In the genomic region with DNA sequence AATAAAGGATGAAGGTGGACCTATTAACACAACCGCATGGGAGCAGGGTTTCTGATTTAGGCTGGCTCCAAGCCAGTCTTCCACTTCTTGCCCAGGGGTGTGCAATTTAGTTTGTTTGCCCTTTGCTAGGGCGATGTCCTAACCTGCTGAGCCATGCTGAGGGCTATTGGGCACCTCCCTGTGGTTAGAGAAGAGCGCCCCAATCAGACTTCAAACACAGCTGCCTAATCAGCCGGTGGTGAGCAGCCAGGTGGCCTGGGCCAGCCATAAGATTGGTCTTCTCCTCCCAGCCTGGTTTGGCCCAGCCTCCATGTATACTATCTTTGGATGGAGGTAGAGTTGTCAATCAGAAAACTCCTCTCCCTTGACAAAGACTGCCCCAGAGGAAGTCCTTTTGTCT, we compare ENCODE assay signal across 13 cellular contexts. TPM values are rescaled to one million over a fixed set of nuclear protein-coding genes. Genes with fewer than 3 reads are reported as not detected.
DNase-seq lines count a peak whose midpoint lies in the region; ATAC-seq, FAIRE-seq and TF ChIP-seq lines count a peak whose summit lies in the region.
"Had no signal": no experiment of that assay in that cellular context is flagged by ENCODE, and none has a peak within 500 bp of the region (broad histone marks: within the 10 kb centered on the region; RNA-seq: fewer than 3 reads in every experiment).

No MANE protein-coding gene starts in this region.

- H3K4me2 ChIP-seq in K562 (ENCODE audit: insufficient read depth, low read length) = no peak overlapping the region

- H3K27ac ChIP-seq in left ventricle myocardium inferior (replicated peaks) (peak overlapping the region; percentile 88), right atrium auricular region (no peak overlapping the region), K562 (ENCODE audit: extremely low read depth, low read depth, low read length) (no peak overlapping the region), upper lobe of right lung (no peak overlapping the region)
- H3K27ac ChIP-seq: cardiac muscle cell, ovary, Peyer's patch had no signal

- H4K20me1 ChIP-seq in K562 (replicated peaks; ENCODE audit: control insufficient read depth, insufficient read depth, low read length) = peaks cover 8% of the 10 kb centered on the region

- no peaks in the 10 kb centered on the region for H3K79me2 ChIP-seq in K562 (ENCODE audit: control insufficient read depth, insufficient read depth, low read length)

- no peak for TF ChIP-seq RAD21 in K562 (CRISPR knock-in tag; conservative IDR thresholded peaks at IDR 0.05 in 1 of 2, IDR thresholded peaks at IDR 0.05 in 1 of 2)

- intact Hi-C loops in left ventricle myocardium inferior (cut with micrococcal nuclease) (no loop called here), K562 (cut with micrococcal nuclease) (no loop called here), upper lobe of right lung (cut with DNase I) (no loop called here), sciatic nerve (cut with DNase I) (no loop called here)

- peaks cover 68% of the 10 kb centered on the region for H3K4me1 ChIP-seq in left ventricle myocardium inferior
- H3K4me1 ChIP-seq in right atrium auricular region = peaks cover 0 to 52% of the 10 kb centered on the region in 2 donors
- peaks cover 0 to 5% of the 10 kb centered on the region in 2 experiments; a peak in 1 of 5 replicates for H3K4me1 ChIP-seq in K562 (replicated peaks in 1 of 2; ENCODE audit: control insufficient read depth in 2 of 2, insufficient read depth in 2 of 2, low read length in 2 of 2)
- peaks cover 29% of the 10 kb centered on the region for H3K4me1 ChIP-seq in upper lobe of right lung

- ATAC-seq in K562 (peak; percentile 68), upper lobe of right lung (peak; percentile 18), GM19023 (IDR thresholded peaks at IDR 0.05; ENCODE audit: unreplicated experiment) (no peak), sciatic nerve (no peak)

- H3K36me3 ChIP-seq in left ventricle myocardium inferior (peaks cover 16% of the 10 kb centered on the region), right atrium auricular region (peaks cover 9% of the 10 kb centered on the region), K562 (ENCODE audit: control insufficient read depth, insufficient read depth, low read length) (peaks cover 20% of the 10 kb centered on the region), upper lobe of right lung (peaks cover 23% of the 10 kb centered on the region)
- H3K36me3 ChIP-seq: cardiac muscle cell, ovary had no signal

- 28% methylated on average over 4 of the region's 4 CpGs for WGBS in K562 (ENCODE audit: insufficient coverage, low coverage, missing lambda C conversion rate)

- BruUV-seq in K562 (replicated peaks; lab: Mats Ljungman, UMichigan) = no TSS peak

- H3K27me3 ChIP-seq in left ventricle myocardium inferior (ENCODE audit: low read depth) = no peaks in the 10 kb centered on the region
- no peaks in the 10 kb centered on the region for H3K27me3 ChIP-seq in right atrium auricular region
- no peaks in the 10 kb centered on the region for H3K27me3 ChIP-seq in K562 (ENCODE audit: control insufficient read depth in 2 of 2, insufficient read depth in 2 of 2, low read length in 2 of 2)
- H3K27me3 ChIP-seq in upper lobe of right lung = no peaks in the 10 kb centered on the region
- H3K27me3 ChIP-seq: cardiac muscle cell, ovary, Peyer's patch had no signal

- no peak for TF ChIP-seq POLR2A in K562 (conservative IDR thresholded peaks at IDR 0.05)

- no peak overlapping the region for H2AFZ ChIP-seq in K562 (ENCODE audit: low read depth, low read length)

- CTCF ChIA-PET in K562 (lab: Yijun Ruan, JAX; ENCODE audit: low intra/inter-chr PET ratio) = interaction anchor here (0.7 kb wide), 1 partner anchor 113 kb away, joined by 3 read pairs; no protein-coding TSS in a partner anchor

- FAIRE-seq in K562 (lab: Jason Lieb, UNC) = no peak

- no peak for DNase-seq in left ventricle myocardium inferior
- no peak for DNase-seq in right atrium auricular region (ENCODE audit: low spot score)
- DNase-seq in NCI-H2107 (lab: John Stamatoyannopoulos, UW) = peak; percentile 51
- DNase-seq in K562 (ENCODE audit: extremely low read depth in 1 of 4, low spot score in 3 of 4) = peak in 1 of 4 experiments; percentile 28
- DNase-seq in upper lobe of right lung = no peak
- DNase-seq in sciatic nerve (ENCODE audit: low spot score) = no peak
- no peak for DNase-seq in pons (ENCODE audit: low spot score)
- DNase-seq: activated naive CD8-positive, alpha-beta T cell treated with anti-CD3 and anti-CD28 coated beads for 36 hours; activated T-cell treated with anti-CD3 and anti-CD28 coated beads for 4 hours; ovary; Peyer's patch had no signal

- H3K4me3 ChIP-seq in left ventricle myocardium inferior (no peak overlapping the region), right atrium auricular region (no peak overlapping the region), K562 (no peak overlapping the region), upper lobe of right lung (no peak overlapping the region)
- H3K4me3 ChIP-seq: cardiac muscle cell, ovary, Peyer's patch had no signal

- POLR2A ChIA-PET in K562 (lab: Yijun Ruan, JAX) = interaction anchor here (0.6 to 2.4 kb wide), 2 partner anchors 16 to 162 kb away, joined by 3 to 7 read pairs; partner anchors contain the start of gene TMEM94

- no peaks in the 10 kb centered on the region for H3K9me1 ChIP-seq in K562 (ENCODE audit: control insufficient read depth, insufficient read depth, low read length)

- H3K9me3 ChIP-seq in left ventricle myocardium inferior (replicated peaks) (no peaks in the 10 kb centered on the region), right atrium auricular region (no peaks in the 10 kb centered on the region), K562 (replicated peaks; ENCODE audit: control insufficient read depth, insufficient read depth, low read depth, low read length) (no peaks in the 10 kb centered on the region), upper lobe of right lung (no peaks in the 10 kb centered on the region)
- H3K9me3 ChIP-seq: ovary, Peyer's patch had no signal

- no peak overlapping the region for H3K9ac ChIP-seq in K562 (ENCODE audit: insufficient read depth in 1 of 2, low read depth in 2 of 2, low read length in 2 of 2)

- TF ChIP-seq CTCF in left ventricle myocardium inferior (IDR thresholded peaks at IDR 0.05; ENCODE audit: borderline replicate concordance) = no peak
- TF ChIP-seq CTCF in right atrium auricular region (IDR thresholded peaks at IDR 0.05) = no peak
- TF ChIP-seq CTCF in K562 (IDR thresholded peaks at IDR 0.05 in 2 of 3, conservative IDR thresholded peaks at IDR 0.05 in 1 of 3; ENCODE audit: insufficient read depth in 2 of 3, low read depth in 1 of 3, low read length in 3 of 3) = no peak
- no peak for TF ChIP-seq CTCF in upper lobe of right lung (IDR thresholded peaks at IDR 0.05)

- no peak for TF ChIP-seq EP300 in K562 (IDR thresholded peaks at IDR 0.05; ENCODE audit: low read length)

- in situ Hi-C loops in K562 (cut with MboI) = no loop called here

RNA-seq across cellular contexts. Expression of gene TMEM94, which starts 15.7 kb away (rescaled TPM):
- total RNA-seq in left ventricle myocardium inferior (38.8 TPM), right atrium auricular region (10 to 100 TPM; 56.3 to 61.6 TPM), K562 (2014; rRNA removed) (13.5 and 20.4 TPM in 2 replicates), K562 (2014; rRNA removed; fragmentation: Illumina TruSeq; extraction: Trizol) (6.5 and 10.0 TPM in 2 replicates), K562 (2015; rRNA removed; fragmentation: Illumina TruSeq; extraction: Trizol) (14.4 and 17.2 TPM in 2 replicates), K562 (2021) (32.8 and 42.1 TPM in 2 replicates), upper lobe of right lung (79.1 TPM), sciatic nerve (86.8 TPM)
- total RNA-seq in K562 (2011; cell fraction: chromatin; rRNA removed; ENCODE audit: low replicate concordance) = 116 and 363 TPM in 2 replicates
- 190 and 220 TPM in 2 replicates for total RNA-seq in K562 (2011; cell fraction: nucleolus; rRNA removed)
- 137 and 149 TPM in 2 replicates for total RNA-seq in K562 (2011; cell fraction: nucleoplasm; rRNA removed)
- polyA plus RNA-seq in K562 (2011; rRNA removed) (15.7 and 53.7 TPM in 2 replicates), K562 (2014; fragmentation: Illumina TruSeq; extraction: Trizol) (48.1 and 55.6 TPM in 2 replicates), K562 (2014; fragmentation: Nextera tagmentation; extraction: Ambion mirVana) (1 to 10 TPM in 1 of 2 experiments, under 1 TPM in 1; 0.35 to 1.6 TPM), K562 (2014; rRNA removed) (26.1 and 31.4 TPM in 2 replicates)
- polyA plus RNA-seq in K562 (2011; cell fraction: cytosol; rRNA removed) = 33.2 and 34.4 TPM in 2 replicates
- 322 and 398 TPM in 2 replicates for polyA plus RNA-seq in K562 (2011; cell fraction: nucleus; rRNA removed)
- 42.5 and 69.5 TPM in 2 replicates for polyA plus RNA-seq in K562 (2012)
- polyA minus RNA-seq in K562 (2011; rRNA and poly(A)+ RNA removed) = 11.4 and 20.1 TPM in 2 replicates
- 28.0 and 36.5 TPM in 2 replicates for polyA minus RNA-seq in K562 (2011; cell fraction: cytosol; rRNA and poly(A)+ RNA removed)
- polyA minus RNA-seq in K562 (2011; cell fraction: nucleus; rRNA and poly(A)+ RNA removed) = 74.6 and 97.4 TPM in 2 replicates

RNA-seq across cellular contexts. Expression of gene CASKIN2, which starts 43.2 kb away (rescaled TPM):
- total RNA-seq in left ventricle myocardium inferior = 34.3 TPM
- total RNA-seq in right atrium auricular region = 10 to 100 TPM; 18.3 to 28.7 TPM
- 7.8 and 33.3 TPM in 2 replicates for total RNA-seq in K562 (2011; cell fraction: chromatin; rRNA removed; ENCODE audit: low replicate concordance)
- 14.5 and 19.7 TPM in 2 replicates for total RNA-seq in K562 (2011; cell fraction: nucleolus; rRNA removed)
- 6.2 and 10.0 TPM in 2 replicates for total RNA-seq in K562 (2011; cell fraction: nucleoplasm; rRNA removed)
- total RNA-seq in K562 (2014; rRNA removed) = 2.3 and 3.5 TPM in 2 replicates
- 1.1 and 1.3 TPM in 2 replicates for total RNA-seq in K562 (2014; rRNA removed; fragmentation: Illumina TruSeq; extraction: Trizol)
- total RNA-seq in K562 (2015; rRNA removed; fragmentation: Illumina TruSeq; extraction: Trizol) = 2.1 and 2.3 TPM in 2 replicates
- total RNA-seq in K562 (2021) = 12.2 and 14.5 TPM in 2 replicates
- 1.9 and 2.2 TPM in 2 replicates for polyA plus RNA-seq in K562 (2011; rRNA removed)
- 1.2 and 1.5 TPM in 2 replicates for polyA plus RNA-seq in K562 (2011; cell fraction: cytosol; rRNA removed)
- polyA plus RNA-seq in K562 (2011; cell fraction: nucleus; rRNA removed) = 6.5 and 13.9 TPM in 2 replicates
- 4.8 and 5.2 TPM in 2 replicates for polyA plus RNA-seq in K562 (2012)
- 2.5 and 5.7 TPM in 2 replicates for polyA plus RNA-seq in K562 (2014; fragmentation: Illumina TruSeq; extraction: Trizol)
- polyA plus RNA-seq in K562 (2014; fragmentation: Nextera tagmentation; extraction: Ambion mirVana) = under 1 TPM; 0.01 to 0.04 TPM
- 3.0 and 5.1 TPM in 2 replicates for polyA plus RNA-seq in K562 (2014; rRNA removed)
- polyA minus RNA-seq in K562 (2011; rRNA and poly(A)+ RNA removed) = 1.8 and 1.9 TPM in 2 replicates
- polyA minus RNA-seq in K562 (2011; cell fraction: cytosol; rRNA and poly(A)+ RNA removed) = 3.8 and 8.4 TPM in 2 replicates
- polyA minus RNA-seq in K562 (2011; cell fraction: nucleus; rRNA and poly(A)+ RNA removed) = 8.6 and 9.6 TPM in 2 replicates
- total RNA-seq in upper lobe of right lung = 101 TPM
- 127 TPM for total RNA-seq in sciatic nerve

RNA-seq across cellular contexts. Expression of gene TSEN54, which starts 44.2 kb away (rescaled TPM):
- total RNA-seq in left ventricle myocardium inferior (6.8 TPM), right atrium auricular region (10 to 100 TPM in 1 of 2 donors, 1 to 10 TPM in 1; 9.6 to 13.8 TPM), K562 (2014; rRNA removed) (53.0 and 81.0 TPM in 2 replicates), K562 (2014; rRNA removed; fragmentation: Illumina TruSeq; extraction: Trizol) (34.6 and 48.9 TPM in 2 replicates), K562 (2015; rRNA removed; fragmentation: Illumina TruSeq; extraction: Trizol) (35.6 and 37.2 TPM in 2 replicates), K562 (2021) (58.0 and 64.3 TPM in 2 replicates), upper lobe of right lung (21.6 TPM), sciatic nerve (26.1 TPM)
- total RNA-seq in K562 (2011; cell fraction: chromatin; rRNA removed; ENCODE audit: low replicate concordance) = 43.1 and 96.1 TPM in 2 replicates
- 63.2 and 67.5 TPM in 2 replicates for total RNA-seq in K562 (2011; cell fraction: nucleolus; rRNA removed)
- total RNA-seq in K562 (2011; cell fraction: nucleoplasm; rRNA removed) = 52.4 and 53.0 TPM in 2 replicates
- polyA plus RNA-seq in K562 (2011; rRNA removed) (57.6 and 62.0 TPM in 2 replicates), K562 (2014; fragmentation: Illumina TruSeq; extraction: Trizol) (40.0 and 41.6 TPM in 2 replicates), K562 (2014; fragmentation: Nextera tagmentation; extraction: Ambion mirVana) (10 to 100 TPM in 1 of 2 experiments, 1 to 10 TPM in 1; 5.9 to 13.6 TPM), K562 (2014; rRNA removed) (55.6 and 62.6 TPM in 2 replicates)
- 56.9 and 82.8 TPM in 2 replicates for polyA plus RNA-seq in K562 (2011; cell fraction: cytosol; rRNA removed)
- polyA plus RNA-seq in K562 (2011; cell fraction: nucleus; rRNA removed) = 77.8 and 89.5 TPM in 2 replicates
- 38.5 and 39.9 TPM in 2 replicates for polyA plus RNA-seq in K562 (2012)
- polyA minus RNA-seq in K562 (2011; rRNA and poly(A)+ RNA removed) = 23.1 and 38.9 TPM in 2 replicates
- 16.1 and 23.9 TPM in 2 replicates for polyA minus RNA-seq in K562 (2011; cell fraction: cytosol; rRNA and poly(A)+ RNA removed)
- 14.4 and 17.5 TPM in 2 replicates for polyA minus RNA-seq in K562 (2011; cell fraction: nucleus; rRNA and poly(A)+ RNA removed)

RNA-seq across cellular contexts. Expression of gene LLGL2, which starts 53.4 kb away (rescaled TPM):
- total RNA-seq in left ventricle myocardium inferior = 2.0 TPM
- total RNA-seq in right atrium auricular region = 1 to 10 TPM; 4.1 to 8.5 TPM
- total RNA-seq in K562 (2011; cell fraction: chromatin; rRNA removed; ENCODE audit: low replicate concordance) = 25.4 and 96.6 TPM in 2 replicates
- total RNA-seq in K562 (2011; cell fraction: nucleolus; rRNA removed) = 63.3 and 66.7 TPM in 2 replicates
- 38.1 and 42.6 TPM in 2 replicates for total RNA-seq in K562 (2011; cell fraction: nucleoplasm; rRNA removed)
- total RNA-seq in K562 (2014; rRNA removed) = 17.9 and 19.5 TPM in 2 replicates
- total RNA-seq in K562 (2014; rRNA removed; fragmentation: Illumina TruSeq; extraction: Trizol) = 1.8 and 3.0 TPM in 2 replicates
- 10.2 and 11.8 TPM in 2 replicates for total RNA-seq in K562 (2015; rRNA removed; fragmentation: Illumina TruSeq; extraction: Trizol)
- 24.4 and 25.2 TPM in 2 replicates for total RNA-seq in K562 (2021)
- 12.5 and 16.0 TPM in 2 replicates for polyA plus RNA-seq in K562 (2011; rRNA removed)
- 14.3 and 34.7 TPM in 2 replicates for polyA plus RNA-seq in K562 (2011; cell fraction: cytosol; rRNA removed)
- polyA plus RNA-seq in K562 (2011; cell fraction: nucleus; rRNA removed) = 44.8 and 82.4 TPM in 2 replicates
- 14.8 and 26.6 TPM in 2 replicates for polyA plus RNA-seq in K562 (2012)
- 3.7 and 14.7 TPM in 2 replicates for polyA plus RNA-seq in K562 (2014; fragmentation: Illumina TruSeq; extraction: Trizol)
- 1 to 10 TPM in 1 of 2 experiments, under 1 TPM in 1; 0.32 to 1.3 TPM for polyA plus RNA-seq in K562 (2014; fragmentation: Nextera tagmentation; extraction: Ambion mirVana)
- 17.7 and 23.7 TPM in 2 replicates for polyA plus RNA-seq in K562 (2014; rRNA removed)
- polyA minus RNA-seq in K562 (2011; rRNA and poly(A)+ RNA removed) = 4.3 and 6.7 TPM in 2 replicates
- 10.6 and 11.3 TPM in 2 replicates for polyA minus RNA-seq in K562 (2011; cell fraction: cytosol; rRNA and poly(A)+ RNA removed)
- polyA minus RNA-seq in K562 (2011; cell fraction: nucleus; rRNA and poly(A)+ RNA removed) = 21.3 and 23.8 TPM in 2 replicates
- total RNA-seq in upper lobe of right lung = 133 TPM
- total RNA-seq in sciatic nerve = 11.0 TPM

Comparison
In these comparisons a context has a peak if more than half of its experiments do, and no peak if none do; other contexts are left out.
1. ATAC-seq: peak in K562 (single experiment) and upper lobe of right lung (single experiment); none in GM19023 (single experiment) and sciatic nerve (single experiment).